12 cellular contexts compared by ENCODE assay signal in genomic region chr1:68221971-68222355, GRCh38. TPM values are rescaled to one million over a fixed set of nuclear protein-coding genes. Genes with fewer than 3 reads are reported as not detected.
DNase-seq lines count a peak whose midpoint lies in the region; ATAC-seq, FAIRE-seq and TF ChIP-seq lines count a peak whose summit lies in the region.
"Had no signal": no experiment of that assay in that cellular context is flagged by ENCODE, and none has a peak within 500 bp of the region (broad histone marks: within the 10 kb centered on the region; RNA-seq: fewer than 3 reads in every experiment).

No MANE protein-coding gene starts in this region.

- no peaks in the 10 kb centered on the region for H3K27me3 ChIP-seq in foreskin keratinocyte
- no peaks in the 10 kb centered on the region for H3K27me3 ChIP-seq in smooth muscle cell (ENCODE audit: low read depth)

- peaks cover 21% of the 10 kb centered on the region for H3F3A ChIP-seq in smooth muscle cell (ENCODE audit: low read depth)

- no peak overlapping the region for H3K4me3 ChIP-seq in astrocyte of the spinal cord (ENCODE audit: low read depth, low read length)
- H3K4me3 ChIP-seq in smooth muscle cell, result peak overlapping the region; percentile 28

- no peaks in the 10 kb centered on the region for H4K20me1 ChIP-seq in smooth muscle cell (ENCODE audit: low read depth)

- peak overlapping the region; percentile 29 for H3K9ac ChIP-seq in smooth muscle cell (ENCODE audit: low read depth)

- no peak overlapping the region for H2AFZ ChIP-seq in smooth muscle cell (ENCODE audit: low read depth)

- H3K27ac ChIP-seq in foreskin keratinocyte, result peak overlapping the region; percentile 84
- peak overlapping the region; percentile 82 for H3K27ac ChIP-seq in smooth muscle cell (ENCODE audit: low read depth)
- H3K27ac ChIP-seq: C4-2B had no signal

- WGBS in smooth muscle cell (ENCODE audit: low lambda C conversion rate), result 9% methylated on average over 6 of the region's 6 CpGs

- in situ Hi-C loops in astrocyte of the spinal cord (cut with HindIII; ENCODE audit: low sequenced_read_pairs), result no loop called here

- FAIRE-seq in H54 (lab: Jason Lieb, UNC), result peak; percentile 84

- H3K36me3 ChIP-seq in smooth muscle cell (ENCODE audit: low read depth), result no peaks in the 10 kb centered on the region

- no peak for TF ChIP-seq CTCF in astrocyte of the spinal cord (IDR thresholded peaks at IDR 0.05; ENCODE audit: low read depth, low read length)
- TF ChIP-seq CTCF in foreskin keratinocyte (conservative IDR thresholded peaks at IDR 0.05), result no peak
- TF ChIP-seq CTCF in smooth muscle cell (IDR thresholded peaks at IDR 0.05; ENCODE audit: borderline replicate concordance, insufficient read depth, poor library complexity, severe bottlenecking), result no peak

- H3K9me3 ChIP-seq in smooth muscle cell (replicated peaks; ENCODE audit: low read depth), result no peaks in the 10 kb centered on the region

- peaks cover 70% of the 10 kb centered on the region for H3K79me2 ChIP-seq in smooth muscle cell (ENCODE audit: low read depth)

- H3K27ac Mint-ChIP-seq in activated naive CD4-positive, alpha-beta T cell treated with anti-CD3 and anti-CD28 coated beads, Interleukin-2, amount 50 U/mL, for 72 hours, result no peak overlapping the region

- H3K4me1 ChIP-seq in foreskin keratinocyte (peaks cover 52% of the 10 kb centered on the region), smooth muscle cell (ENCODE audit: low read depth) (peaks cover 80% of the 10 kb centered on the region)

- peak overlapping the region; percentile 80 for H3K4me2 ChIP-seq in smooth muscle cell

- DNase-seq in H54 (ENCODE audit: insufficient read length, low spot score) (no peak), astrocyte of the spinal cord (ENCODE audit: low read depth, low spot score) (peak; percentile 55), foreskin keratinocyte (peak; percentile 37 to 63), smooth muscle cell (lab: John Stamatoyannopoulos, UW; ENCODE audit: unreplicated experiment) (no peak), NCI-H187 treated with DMSO at 0.1 percent for 48 hours (lab: John Stamatoyannopoulos, UW) (no peak)
- DNase-seq in activated naive CD4-positive, alpha-beta T cell treated with anti-CD3 and anti-CD28 coated beads, Interleukin-2, amount 50 U/mL, for 72 hours (ENCODE audit: low spot score in 2 of 2), result no peak
- DNase-seq: posterior cingulate gyrus; stimulated activated CD4-positive, alpha-beta T cell treated with anti-CD3 and anti-CD28 coated beads, Interleukin-1b, Interleukin-23, amount 100 ng/mL, for 48 hours; SW 1271 had no signal

- no peaks in the 10 kb centered on the region for H3K9me3 Mint-ChIP-seq in activated naive CD4-positive, alpha-beta T cell treated with anti-CD3 and anti-CD28 coated beads, Interleukin-2, amount 50 U/mL, for 72 hours

- no peak for TF ChIP-seq POLR2A in H54 (IDR thresholded peaks at IDR 0.05; ENCODE audit: low read depth, low read length)

- ATAC-seq in foreskin keratinocyte, result peak; percentile 72
- ATAC-seq in HG02981 (IDR thresholded peaks at IDR 0.05; ENCODE audit: unreplicated experiment), result no peak
- ATAC-seq in activated naive CD4-positive, alpha-beta T cell treated with anti-CD3 and anti-CD28 coated beads, Interleukin-2, amount 50 U/mL, for 72 hours, result no peak
- no peak for ATAC-seq in HG03457 (IDR thresholded peaks at IDR 0.05; ENCODE audit: unreplicated experiment)

- H3K36me3 Mint-ChIP-seq in activated naive CD4-positive, alpha-beta T cell treated with anti-CD3 and anti-CD28 coated beads, Interleukin-2, amount 50 U/mL, for 72 hours, result no peaks in the 10 kb centered on the region

RNA-seq across cellular contexts. Expression of gene WLS, which starts 10.4 kb away (rescaled TPM):
- 70.4 and 71.0 TPM in 2 replicates for total RNA-seq in foreskin keratinocyte
- 48.7 and 52.2 TPM in 2 replicates for polyA plus RNA-seq in foreskin keratinocyte
- total RNA-seq in smooth muscle cell, result 92.5 and 112 TPM in 2 replicates
- polyA plus RNA-seq in smooth muscle cell, result 58.1 and 93.2 TPM in 2 replicates
- not detected for total RNA-seq in activated naive CD4-positive, alpha-beta T cell treated with anti-CD3 and anti-CD28 coated beads, Interleukin-2, amount 50 U/mL, for 72 hours

Comparison
In these comparisons a context has a peak if more than half of its experiments do, and no peak if none do; other contexts are left out.
1. DNase-seq: peak in astrocyte of the spinal cord (single experiment) and foreskin keratinocyte (2 of 2); none in H54 (single experiment), smooth muscle cell (single experiment), NCI-H187 treated with DMSO at 0.1 percent for 48 hours (single experiment) and activated naive CD4-positive, alpha-beta T cell treated with anti-CD3 and anti-CD28 coated beads, Interleukin-2, amount 50 U/mL, for 72 hours (0 of 2).
2. RNA of gene WLS, which starts 10.4 kb away (total RNA-seq): 92.5 to 112 TPM in smooth muscle cell and 70.4 to 71.0 TPM in foreskin keratinocyte; not detected in activated naive CD4-positive, alpha-beta T cell treated with anti-CD3 and anti-CD28 coated beads, Interleukin-2, amount 50 U/mL, for 72 hours; every median in the first group is over 10 times any median in the second.